ENCODE assay signal across 31 cellular contexts in genomic region chr2:1997409-1997808, GRCh38.
DNase-seq lines count a peak whose midpoint lies in the region; ATAC-seq and TF ChIP-seq lines count a peak whose summit lies in the region.
"Had no signal": no experiment of that assay in that cellular context is flagged by ENCODE, and none has a peak within 500 bp of the region (broad histone marks: within the 10 kb centered on the region; RNA-seq: fewer than 3 reads in every experiment).

No MANE protein-coding gene starts in this region.

- H3K9me3 ChIP-seq in heart left ventricle = no peaks in the 10 kb centered on the region
- H3K9me3 ChIP-seq: ascending aorta, uterus had no signal

- no peaks in the 10 kb centered on the region for H3K36me3 ChIP-seq in heart left ventricle
- H3K36me3 ChIP-seq: ascending aorta, uterus had no signal

- ATAC-seq in heart left ventricle = peak; percentile 28 to 92 (median 50)
- ATAC-seq in GM21526 (IDR thresholded peaks at IDR 0.05; ENCODE audit: low FRiP score, unreplicated experiment) = no peak
- ATAC-seq: activated CD4-positive, alpha-beta T cell treated with anti-CD3 and anti-CD28 coated beads for 36 hours; GM12878; naive thymus-derived CD4-positive, alpha-beta T cell; PC-3; stimulated activated effector memory CD8-positive, alpha-beta T cell treated with anti-CD3 and anti-CD28 coated beads, Interleukin-12 subunit alpha, Interleukin-12 subunit beta, amount 100 ng/mL, for 72 hours had no signal

- H3K4me3 Mint-ChIP-seq in immature natural killer cell (peak overlapping the region; percentile 8 to 52 (median 33)), osteocyte (ENCODE audit: unreplicated experiment) (no peak overlapping the region), chondrocyte (ENCODE audit: unreplicated experiment) (no peak overlapping the region)
- H3K4me3 Mint-ChIP-seq: activated CD4-positive, alpha-beta T cell treated with anti-CD3 and anti-CD28 coated beads for 36 hours; activated naive CD8-positive, alpha-beta T cell treated with anti-CD3 and anti-CD28 coated beads, Interleukin-2, amount 10 ng/mL, durations not matched to agents 7 days and 5 days; CD4-positive, alpha-beta T cell; stimulated activated effector memory CD8-positive, alpha-beta T cell treated with anti-CD3 and anti-CD28 coated beads, Interleukin-12 subunit alpha, Interleukin-12 subunit beta, amount 100 ng/mL, for 72 hours had no signal

- no peak for TF ChIP-seq POLR2A in heart left ventricle (IDR thresholded peaks at IDR 0.05)

- peak overlapping the region in 2 of 6 donors; percentile 52 to 54 for H3K27ac Mint-ChIP-seq in immature natural killer cell
- peak overlapping the region; percentile 25 for H3K27ac Mint-ChIP-seq in osteocyte (ENCODE audit: unreplicated experiment)
- H3K27ac Mint-ChIP-seq in chondrocyte (ENCODE audit: unreplicated experiment) = no peak overlapping the region
- H3K27ac Mint-ChIP-seq: activated CD4-positive, alpha-beta T cell treated with anti-CD3 and anti-CD28 coated beads for 36 hours; activated naive CD8-positive, alpha-beta T cell treated with anti-CD3 and anti-CD28 coated beads, Interleukin-2, amount 10 ng/mL, durations not matched to agents 7 days and 5 days; CD4-positive, alpha-beta T cell; stimulated activated effector memory CD8-positive, alpha-beta T cell treated with anti-CD3 and anti-CD28 coated beads, Interleukin-12 subunit alpha, Interleukin-12 subunit beta, amount 100 ng/mL, for 72 hours had no signal

- H3K27me3 ChIP-seq in heart left ventricle = no peaks in the 10 kb centered on the region
- H3K27me3 ChIP-seq: ascending aorta, uterus had no signal

- H3K27me3 Mint-ChIP-seq in immature natural killer cell (ENCODE audit: low read depth in 3 of 3) (peaks cover 7 to 12% (median 11%) of the 10 kb centered on the region in 3 donors), osteocyte (ENCODE audit: unreplicated experiment) (no peaks in the 10 kb centered on the region), chondrocyte (ENCODE audit: low read depth) (no peaks in the 10 kb centered on the region)

- H3K27ac ChIP-seq in heart left ventricle (no peak overlapping the region), substantia nigra (ENCODE audit: low read depth, low read length, poor library complexity, severe bottlenecking) (no peak overlapping the region)
- H3K27ac ChIP-seq: ascending aorta, epithelial cell of prostate, parathyroid adenoma, uterus had no signal

- DNase-seq in heart left ventricle (no peak), cardiac septum (ENCODE audit: low spot score) (no peak), immature natural killer cell (no peak), osteocyte (ENCODE audit: extremely low spot score, unreplicated experiment) (peak; percentile 70), substantia nigra (lab: John Stamatoyannopoulos, UW) (no peak), chondrocyte (ENCODE audit: low spot score) (no peak)
- DNase-seq in activated naive CD4-positive, alpha-beta T cell (lab: John Stamatoyannopoulos, UW) = no peak
- DNase-seq: activated CD4-positive, alpha-beta T cell treated with anti-CD3 and anti-CD28 coated beads for 36 hours; activated CD8-positive, alpha-beta memory T cell treated with anti-CD3 and anti-CD28 coated beads for 24 hours; activated effector memory CD4-positive, alpha-beta T cell treated with Interleukin-2 at 50 U/mL for 16 hours; activated naive CD8-positive, alpha-beta T cell treated with anti-CD3 and anti-CD28 coated beads, Interleukin-2, amount 10 ng/mL, durations not matched to agents 7 days and 5 days; CD4-positive, alpha-beta T cell; cerebellar nuclear complex; effector CD4-positive, alpha-beta T cell; glutamatergic neuron; Kasumi-1; MV-4-11; naive thymus-derived CD4-positive, alpha-beta T cell; NCI-H146; NCI-H510A; NK-92 treated with Interleukin-12 subunit alpha and Interleukin-12 subunit beta, amount 100 ng/mL, for 24 hours; PC-3; SHP77; stimulated activated CD4-positive, alpha-beta T cell treated with anti-CD3 and anti-CD28 coated beads, Interleukin-4, amount 100 ng/mL, for 24 hours; uterus had no signal

- H3K9me3 Mint-ChIP-seq in immature natural killer cell (no peaks in the 10 kb centered on the region), osteocyte (ENCODE audit: unreplicated experiment) (no peaks in the 10 kb centered on the region), chondrocyte (ENCODE audit: low read depth) (no peaks in the 10 kb centered on the region)
- H3K9me3 Mint-ChIP-seq: CD4-positive, alpha-beta T cell had no signal

- H3K4me3 ChIP-seq in heart left ventricle = no peak overlapping the region
- H3K4me3 ChIP-seq: ascending aorta, GM12878, uterus had no signal

- H3K36me3 Mint-ChIP-seq in immature natural killer cell = no peaks in the 10 kb centered on the region
- H3K36me3 Mint-ChIP-seq in osteocyte (ENCODE audit: unreplicated experiment) = no peaks in the 10 kb centered on the region
- no peaks in the 10 kb centered on the region for H3K36me3 Mint-ChIP-seq in chondrocyte (ENCODE audit: low read depth)
- H3K36me3 Mint-ChIP-seq: stimulated activated effector memory CD8-positive, alpha-beta T cell treated with anti-CD3 and anti-CD28 coated beads, Interleukin-12 subunit alpha, Interleukin-12 subunit beta, amount 100 ng/mL, for 72 hours had no signal

- TF ChIP-seq CTCF in heart left ventricle (IDR thresholded peaks at IDR 0.05) (no peak), osteocyte (IDR thresholded peaks at IDR 0.05) (no peak), chondrocyte (IDR thresholded peaks at IDR 0.05) (no peak)

- H3K4me1 ChIP-seq in heart left ventricle = no peaks in the 10 kb centered on the region
- H3K4me1 ChIP-seq: ascending aorta, parathyroid adenoma, uterus had no signal

- 72 to 84% (median 84%) methylated on average over 9 of the region's 9 CpGs for WGBS in heart left ventricle, 4 donors

- H3K4me1 Mint-ChIP-seq in immature natural killer cell = peaks cover 59 to 65% of the 10 kb centered on the region in 2 donors
- peaks cover 50% of the 10 kb centered on the region for H3K4me1 Mint-ChIP-seq in osteocyte (ENCODE audit: unreplicated experiment)
- peaks cover 40% of the 10 kb centered on the region for H3K4me1 Mint-ChIP-seq in chondrocyte (ENCODE audit: low read depth)

- intact Hi-C loops in heart left ventricle (cut with DNase I) (no loop called here), cardiac septum (cut with DNase I) (no loop called here)

Comparison
In these comparisons a context has a peak if more than half of its experiments do, and no peak if none do; other contexts are left out.
1. H3K4me3 Mint-ChIP-seq: peak in immature natural killer cell (5 of 5); none in osteocyte (single experiment) and chondrocyte (single experiment).